In genomic region chr22:44335903-44336803, GRCh38 we compare ENCODE assay signal across 13 cellular contexts. TPM values are rescaled to one million over a fixed set of nuclear protein-coding genes. Genes with fewer than 3 reads are reported as not detected.
DNase-seq lines count a peak whose midpoint lies in the region; ATAC-seq and TF ChIP-seq lines count a peak whose summit lies in the region.
"Had no signal": no experiment of that assay in that cellular context is flagged by ENCODE, and none has a peak within 500 bp of the region (broad histone marks: within the 10 kb centered on the region; RNA-seq: fewer than 3 reads in every experiment).

No MANE protein-coding gene starts in this region.

- H3K36me3 ChIP-seq in OCI-LY3 (replicated peaks; ENCODE audit: low read depth, low read length) = no peaks in the 10 kb centered on the region
- H3K36me3 ChIP-seq in gastroesophageal sphincter = no peaks in the 10 kb centered on the region

- no peaks in the 10 kb centered on the region for H3K79me2 ChIP-seq in OCI-LY3 (ENCODE audit: low read length)

- peaks cover 37% of the 10 kb centered on the region for H3K27me3 ChIP-seq in OCI-LY3 (ENCODE audit: low read depth, low read length)
- peaks cover 26% of the 10 kb centered on the region for H3K27me3 ChIP-seq in gastroesophageal sphincter

- 58 to 77% methylated on average over 4 to 6 of the region's 11 CpGs for WGBS in gastroesophageal sphincter (ENCODE audit: low coverage in 1 of 2), 2 donors

- no peak for TF ChIP-seq EP300 in gastroesophageal sphincter (IDR thresholded peaks at IDR 0.05)

- TF ChIP-seq CTCF in OCI-LY3 (IDR thresholded peaks at IDR 0.05; ENCODE audit: low read depth, low read length) = peak; percentile 29
- no peak for TF ChIP-seq CTCF in gastroesophageal sphincter (IDR thresholded peaks at IDR 0.05)

- H4K20me1 ChIP-seq in OCI-LY3 (ENCODE audit: insufficient read depth, low read length) = no peaks in the 10 kb centered on the region; the same call in 1 of the 2 replicates

- H3K4me3 ChIP-seq in OCI-LY3 (ENCODE audit: low read length) (no peak overlapping the region), gastroesophageal sphincter (no peak overlapping the region)
- H3K4me3 ChIP-seq: body of pancreas, lung had no signal

- TF ChIP-seq POLR2A in gastroesophageal sphincter (IDR thresholded peaks at IDR 0.05) = no peak

- intact Hi-C loops in sciatic nerve (cut with DNase I) = no loop called here

- H3K27ac ChIP-seq in OCI-LY3 (ENCODE audit: low read length) (no peak overlapping the region), gastroesophageal sphincter (no peak overlapping the region)
- H3K27ac ChIP-seq: body of pancreas had no signal

- peak; percentile 14 for DNase-seq in stimulated activated CD4-positive, alpha-beta T cell treated with anti-CD3 and anti-CD28 coated beads, Interleukin-1b, Interleukin-23, amount 100 ng/mL, for 48 hours
- no peak for DNase-seq in stimulated activated CD4-positive, alpha-beta T cell treated with anti-CD3 and anti-CD28 coated beads, Interleukin-4, amount 100 ng/mL, for 1 hour
- no peak for DNase-seq in sciatic nerve (ENCODE audit: low spot score)
- DNase-seq in A172 (ENCODE audit: low spot score) = no peak
- DNase-seq: body of pancreas, NCI-H187 treated with DMSO at 0.1 percent for 48 hours, nucleus accumbens had no signal

- H3K4me2 ChIP-seq in OCI-LY3 (ENCODE audit: low read length) = no peak overlapping the region

- ATAC-seq in esophagus mucosa (peak; percentile 12), sciatic nerve (no peak), gastroesophageal sphincter (no peak), HG02852 (IDR thresholded peaks at IDR 0.05; ENCODE audit: unreplicated experiment) (no peak)
- ATAC-seq: body of pancreas; stimulated activated memory B cell treated with anti-CD40 and anti-IgM and Interleukin-4, amounts not matched to agents 10 μg/mL and 1 μg/mL and 100 μg/mL, for 72 hours had no signal

- H3K9me3 ChIP-seq in OCI-LY3 (ENCODE audit: insufficient read depth, low read length) = 0 out of 2 replicates have a peak, but pooled peaks cover 5% of the 10 kb centered on the region
- no peaks in the 10 kb centered on the region for H3K9me3 ChIP-seq in gastroesophageal sphincter
- H3K9me3 ChIP-seq: body of pancreas had no signal

- H3K4me1 ChIP-seq in OCI-LY3 (ENCODE audit: low read length) (peaks cover 6% of the 10 kb centered on the region), gastroesophageal sphincter (peaks cover 0 to 24% (median under 1%) of the 10 kb centered on the region in 3 donors)

- no peak overlapping the region for H2AFZ ChIP-seq in OCI-LY3 (ENCODE audit: low read depth, low read length)

- no peak overlapping the region for H3K9ac ChIP-seq in OCI-LY3 (ENCODE audit: low read length)

RNA-seq across cellular contexts. Expression of gene SHISAL1, which starts 23.4 kb away (rescaled TPM):
- 0.08 TPM for total RNA-seq in esophagus mucosa
- total RNA-seq in sciatic nerve = 2.1 TPM
- 10 to 100 TPM in 1 of 4 donors, 1 to 10 TPM in 3; 4.5 to 23.1 (median 6.2) TPM for total RNA-seq in gastroesophageal sphincter
- total RNA-seq in A172 (2014; rRNA removed; shearing (Covaris generic)) = 2.6 and 3.1 TPM in 2 replicates
